Comparison of ENCODE assay signal across 9 cellular contexts in genomic region chr14:69056389-69056788, GRCh38.
DNase-seq lines count a peak whose midpoint lies in the region; ATAC-seq, FAIRE-seq and TF ChIP-seq lines count a peak whose summit lies in the region.
"Had no signal": no experiment of that assay in that cellular context is flagged by ENCODE, and none has a peak within 500 bp of the region (broad histone marks: within the 10 kb centered on the region; RNA-seq: fewer than 3 reads in every experiment).

No MANE protein-coding gene starts in this region.

- H2AK5ac ChIP-seq in mesenchymal stem cell (ENCODE audit: low read length, severe bottlenecking): peak overlapping the region; percentile 57

- peak overlapping the region; percentile 92 for H3K27ac ChIP-seq in mesenchymal stem cell (ENCODE audit: low read length, poor library complexity, severe bottlenecking)

- no peak overlapping the region for H2BK15ac ChIP-seq in mesenchymal stem cell (ENCODE audit: low read depth, poor library complexity, severe bottlenecking)

- no peaks in the 10 kb centered on the region for H3K27me3 ChIP-seq in mesenchymal stem cell (ENCODE audit: control insufficient read depth in 1 of 2, insufficient read depth in 1 of 2, low read length in 2 of 2)

- FAIRE-seq in GM12892 (lab: Jason Lieb, UNC): no peak

- H2BK12ac ChIP-seq in mesenchymal stem cell (ENCODE audit: low read length in 2 of 2): peak overlapping the region in 1 of 2 experiments; percentile 48

- H3K4me1 ChIP-seq in mesenchymal stem cell (ENCODE audit: control insufficient read depth, insufficient read depth, low read depth, low read length): peaks cover 25% of the 10 kb centered on the region

- WGBS in mesenchymal stem cell: 72% methylated on average over 3 of the region's 3 CpGs

- peaks cover 13% of the 10 kb centered on the region for H3K79me1 ChIP-seq in mesenchymal stem cell (replicated peaks; ENCODE audit: low read length, poor library complexity, severe bottlenecking)

- H2BK120ac ChIP-seq in mesenchymal stem cell (ENCODE audit: low read depth, low read length): no peak overlapping the region

- H3K36me3 ChIP-seq in mesenchymal stem cell (ENCODE audit: control insufficient read depth in 1 of 2, insufficient read depth in 2 of 2, low read depth in 1 of 2, low read length in 2 of 2): peaks cover 36 to 65% of the 10 kb centered on the region in 2 experiments

- no peak overlapping the region for H3K4me2 ChIP-seq in mesenchymal stem cell (ENCODE audit: low read length, poor library complexity, severe bottlenecking)

- no peak overlapping the region for H3K9ac ChIP-seq in mesenchymal stem cell (ENCODE audit: low read length)

- peak; percentile 71 for DNase-seq in D341Med (ENCODE audit: low spot score)
- peak; percentile 87 for DNase-seq in NCI-H1694 (lab: John Stamatoyannopoulos, UW)
- DNase-seq in cerebellar cortex (ENCODE audit: low spot score): peak; percentile 46
- peak; percentile 77 for DNase-seq in mesenchymal stem cell
- no peak for DNase-seq in stimulated activated CD4-positive, alpha-beta T cell treated with anti-CD3 and anti-CD28 coated beads, Interleukin-15, amount 100 ng/mL, for 24 hours
- DNase-seq in GM12892 (ENCODE audit: insufficient read length): no peak

- peak overlapping the region; percentile 10 for H4K91ac ChIP-seq in mesenchymal stem cell (ENCODE audit: low read length)

- H3K4ac ChIP-seq in mesenchymal stem cell (ENCODE audit: low read depth in 1 of 2, low read length in 2 of 2): peak overlapping the region in 1 of 2 experiments; percentile 52

- no peaks in the 10 kb centered on the region for H3K9me3 ChIP-seq in mesenchymal stem cell (ENCODE audit: control insufficient read depth, low read length)

- TF ChIP-seq POLR2A in GM12892 (IDR thresholded peaks at IDR 0.05; ENCODE audit: low read depth, low read length): no peak

- ATAC-seq in GM19452 (IDR thresholded peaks at IDR 0.05; ENCODE audit: unreplicated experiment): no peak
- ATAC-seq in GM19351 (IDR thresholded peaks at IDR 0.05; ENCODE audit: unreplicated experiment): no peak
- ATAC-seq: Panc1 had no signal

- no peak overlapping the region for H3K23ac ChIP-seq in mesenchymal stem cell (ENCODE audit: low read length in 2 of 2)

- H3K18ac ChIP-seq in mesenchymal stem cell (ENCODE audit: low read depth in 1 of 2, low read length in 2 of 2): no peak overlapping the region

- H2BK5ac ChIP-seq in mesenchymal stem cell (ENCODE audit: low read depth, low read length, poor library complexity, severe bottlenecking): no peak overlapping the region

- H2AFZ ChIP-seq in mesenchymal stem cell (ENCODE audit: low read depth, low read length): no peak overlapping the region

- H4K8ac ChIP-seq in mesenchymal stem cell (ENCODE audit: low read length): no peak overlapping the region

- H3K14ac ChIP-seq in mesenchymal stem cell (ENCODE audit: low read length in 2 of 2): no peak overlapping the region

- H3K4me3 ChIP-seq in mesenchymal stem cell (ENCODE audit: insufficient read depth in 1 of 2, low read depth in 1 of 2, low read length in 2 of 2): peak overlapping the region in 1 of 2 experiments; percentile 6

Comparison
In these comparisons a context has a peak if more than half of its experiments do, and no peak if none do; other contexts are left out.
1. DNase-seq: peak in D341Med (single experiment), NCI-H1694 (single experiment), cerebellar cortex (single experiment) and mesenchymal stem cell (single experiment); none in stimulated activated CD4-positive, alpha-beta T cell treated with anti-CD3 and anti-CD28 coated beads, Interleukin-15, amount 100 ng/mL, for 24 hours (single experiment) and GM12892 (single experiment).